Comparison of ENCODE assay signal across 23 cellular contexts in the genomic region with DNA sequence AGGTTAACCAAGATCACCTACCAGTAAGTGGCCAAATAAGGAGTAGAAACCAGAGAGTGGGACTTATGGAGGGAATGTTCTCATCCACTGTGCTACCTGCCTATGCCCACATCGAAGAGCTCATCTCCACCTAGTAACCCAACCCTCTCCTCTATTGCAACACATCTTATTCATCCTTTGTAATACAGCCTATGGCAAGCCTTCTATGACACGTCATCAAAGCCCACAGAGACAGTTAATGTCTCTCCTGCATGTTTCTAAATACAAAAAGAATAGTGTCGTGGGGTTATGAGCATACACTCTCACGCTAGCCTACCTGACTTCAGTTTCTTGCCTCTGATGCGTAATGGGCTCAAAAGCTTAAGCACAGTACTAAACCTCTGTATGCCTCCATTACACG.
DNase-seq lines count a peak whose midpoint lies in the region; ATAC-seq, FAIRE-seq and TF ChIP-seq lines count a peak whose summit lies in the region.
"Had no signal": no experiment of that assay in that cellular context is flagged by ENCODE, and none has a peak within 500 bp of the region (broad histone marks: within the 10 kb centered on the region; RNA-seq: fewer than 3 reads in every experiment).

No MANE protein-coding gene starts in this region.

- ATAC-seq in HepG2: no peak
- no peak for ATAC-seq in right lobe of liver
- ATAC-seq in RWPE2 (ENCODE audit: low read depth): peak; percentile 18; the same call in 1 of the 3 replicates
- peak; percentile 49 for ATAC-seq in esophagus mucosa
- no peak for ATAC-seq in heart left ventricle
- ATAC-seq: A549, GM23338 had no signal

- BruUV-seq in HepG2 (replicated peaks; lab: Mats Ljungman, UMichigan): no TSS peak

- TF ChIP-seq CTCF in HepG2 (CRISPR knock-in tag; IDR thresholded peaks at IDR 0.05): no peak
- no peak for TF ChIP-seq CTCF in right lobe of liver (IDR thresholded peaks at IDR 0.05)
- TF ChIP-seq CTCF in RWPE2 (IDR thresholded peaks at IDR 0.05; ENCODE audit: poor library complexity, severe bottlenecking): no peak
- TF ChIP-seq CTCF in bronchial epithelial cell (IDR thresholded peaks at IDR 0.05; ENCODE audit: insufficient read depth, low read length, severe bottlenecking): no peak
- TF ChIP-seq CTCF in heart left ventricle (IDR thresholded peaks at IDR 0.05): no peak

- no peak overlapping the region for H2AFZ ChIP-seq in HepG2 (ENCODE audit: low read length)
- H2AFZ ChIP-seq: GM23338 had no signal

- H3K4me2 ChIP-seq in HepG2 (ENCODE audit: low read depth, low read length): no peak overlapping the region
- H3K4me2 ChIP-seq: A549, GM23338 had no signal

- no peaks in the 10 kb centered on the region for H4K20me1 ChIP-seq in HepG2 (ENCODE audit: insufficient read depth, low read length)

- H3K9ac ChIP-seq in HepG2 (ENCODE audit: insufficient read depth, low read depth, low read length): no peak overlapping the region

- no peak for TF ChIP-seq RAD21 in HepG2 (CRISPR knock-in tag; IDR thresholded peaks at IDR 0.05)

- TF ChIP-seq POLR2A in HepG2 (IDR thresholded peaks at IDR 0.05; ENCODE audit: insufficient read depth in 1 of 2, low read depth in 2 of 2, low read length in 2 of 2) (no peak), right lobe of liver (IDR thresholded peaks at IDR 0.05) (no peak), heart left ventricle (IDR thresholded peaks at IDR 0.05) (no peak)

- intact Hi-C loops in HepG2 (cut with micrococcal nuclease; ENCODE audit: unreplicated experiment): no loop called here
- intact Hi-C loops in right lobe of liver (cut with DNase I): no loop called here
- intact Hi-C loops in heart left ventricle (cut with DNase I): no loop called here

- TF ChIP-seq EP300 in HepG2 (IDR thresholded peaks at IDR 0.05; ENCODE audit: low read depth in 2 of 2, low read length in 2 of 2) (no peak), HepG2 (CRISPR knock-in tag; IDR thresholded peaks at IDR 0.05; ENCODE audit: borderline replicate concordance) (no peak)

- CTCF ChIA-PET in HepG2 (lab: Yijun Ruan, JAX; ENCODE audit: low intra/inter-chr PET ratio, low total read pairs): no interaction called here

- no peaks in the 10 kb centered on the region for H3K9me3 ChIP-seq in HepG2 (ENCODE audit: low read length)
- H3K9me3 ChIP-seq in right lobe of liver: no peaks in the 10 kb centered on the region
- H3K9me3 ChIP-seq in RWPE2 (ENCODE audit: severe bottlenecking): no peaks in the 10 kb centered on the region
- H3K9me3 ChIP-seq in heart left ventricle: no peaks in the 10 kb centered on the region
- H3K9me3 ChIP-seq: A549, HAP-1 had no signal

- WGBS in HepG2 (ENCODE audit: low lambda C conversion rate): 56% methylated on average over 6 of the region's 6 CpGs
- WGBS in right lobe of liver (ENCODE audit: insufficient coverage, low coverage, low lambda C conversion rate, missing lambda C conversion rate): 61% methylated on average over 6 of the region's 6 CpGs
- WGBS in heart left ventricle, 4 donors: 84 to 91% (median 89%) methylated on average over 6 of the region's 6 CpGs

- H3K79me2 ChIP-seq in HepG2 (ENCODE audit: insufficient read depth, low read length): no peaks in the 10 kb centered on the region

- no peak for FAIRE-seq in HepG2 (lab: Jason Lieb, UNC)
- no peak for FAIRE-seq in bronchial epithelial cell (lab: Jason Lieb, UNC)
- no peak for FAIRE-seq in HTR-8/SVneo (lab: Jason Lieb, UNC)
- FAIRE-seq: A549, GM12892, GM19239, H54 had no signal

- H3K4me1 ChIP-seq in HepG2 (ENCODE audit: insufficient read depth, low read length) (peaks cover 26% of the 10 kb centered on the region), right lobe of liver (no peaks in the 10 kb centered on the region), RWPE2 (ENCODE audit: insufficient read depth, poor library complexity, severe bottlenecking) (peaks cover 15% of the 10 kb centered on the region), heart left ventricle (peaks cover 0 to 6% (median 0%) of the 10 kb centered on the region in 12 donors)
- H3K4me1 ChIP-seq: A549, HAP-1 had no signal

- H3K27ac ChIP-seq in HepG2 (ENCODE audit: extremely low read length, insufficient read depth, low read length): no peak overlapping the region
- H3K27ac ChIP-seq in right lobe of liver: no peak overlapping the region
- no peak overlapping the region for H3K27ac ChIP-seq in RWPE2 (ENCODE audit: poor library complexity, severe bottlenecking)
- H3K27ac ChIP-seq in heart left ventricle: no peak overlapping the region
- H3K27ac ChIP-seq: A549 had no signal

- H3K27me3 ChIP-seq in HepG2 (ENCODE audit: control insufficient read depth in 1 of 2, insufficient read depth in 2 of 2, low read length in 2 of 2) (no peaks in the 10 kb centered on the region), right lobe of liver (no peaks in the 10 kb centered on the region), RWPE2 (ENCODE audit: insufficient read depth, poor library complexity, severe bottlenecking) (no peaks in the 10 kb centered on the region), bronchial epithelial cell (ENCODE audit: control insufficient read depth, insufficient read depth, low read length) (no peaks in the 10 kb centered on the region), heart left ventricle (no peaks in the 10 kb centered on the region)

- POLR2A ChIA-PET in HepG2 (lab: Yijun Ruan, JAX): no interaction called here

- in situ Hi-C loops in HepG2 (cut with HindIII; ENCODE audit: extremely low pct_ligation_motif_present, low pct_unique_long_range_greater_than_20kb): no loop called here

- H3K36me3 ChIP-seq in HepG2 (replicated peaks in 1 of 2; ENCODE audit: control insufficient read depth in 1 of 2, insufficient read depth in 2 of 2, low read length in 2 of 2) (no peaks in the 10 kb centered on the region), right lobe of liver (no peaks in the 10 kb centered on the region), RWPE2 (ENCODE audit: low read depth) (no peaks in the 10 kb centered on the region), bronchial epithelial cell (ENCODE audit: control insufficient read depth, insufficient read depth, low read length) (no peaks in the 10 kb centered on the region), heart left ventricle (no peaks in the 10 kb centered on the region)
- H3K36me3 ChIP-seq: HAP-1 had no signal

- H3K4me3 ChIP-seq in HepG2 (replicated peaks in 1 of 3; ENCODE audit: insufficient read depth in 1 of 3, low read depth in 2 of 3, low read length in 3 of 3): no peak overlapping the region
- no peak overlapping the region for H3K4me3 ChIP-seq in right lobe of liver
- H3K4me3 ChIP-seq in RWPE2 (ENCODE audit: severe bottlenecking): no peak overlapping the region
- H3K4me3 ChIP-seq in bronchial epithelial cell (ENCODE audit: low read depth, low read length): no peak overlapping the region
- H3K4me3 ChIP-seq in heart left ventricle: no peak overlapping the region
- H3K4me3 ChIP-seq: A549, GM23338, HAP-1 had no signal

- DNase-seq in HepG2 (ENCODE audit: low spot score) (no peak), right lobe of liver (no peak), RWPE2 (ENCODE audit: low spot score) (no peak), bronchial epithelial cell (ENCODE audit: low read depth) (peak; percentile 74), heart left ventricle (no peak), HTR-8/SVneo (ENCODE audit: insufficient read length, low spot score) (no peak), NCI-H2029 (lab: John Stamatoyannopoulos, UW) (no peak)
- DNase-seq: 8988T; C1 segment of cervical spinal cord; Calu3; CD4-positive, alpha-beta memory T cell; COR-L47; DMS53; DMS79 treated with DMSO at 0.1 percent for 48 hours; GF-D8; HFFc6 had no signal

TF ChIP-seq in HepG2, 621 proteins besides CTCF, POLR2A, EP300 and RAD21:
- no peak for TF ChIP-seq KMT2A (CRISPR knock-in tag; IDR thresholded peaks at IDR 0.05)
- TF ChIP-seq ZNF747 (CRISPR knock-in tag; IDR thresholded peaks at IDR 0.05; ENCODE audit: borderline replicate concordance): no peak
- peak; percentile 66 for TF ChIP-seq CREB1 (IDR thresholded peaks at IDR 0.05)
- no peak for TF ChIP-seq CREB1 (CRISPR knock-in tag; IDR thresholded peaks at IDR 0.05)
- TF ChIP-seq HDAC1 (CRISPR knock-in tag; IDR thresholded peaks at IDR 0.05): no peak

Comparison
In these comparisons a context has a peak if more than half of its experiments do, and no peak if none do; other contexts are left out.
1. ATAC-seq: peak in RWPE2 (single experiment) and esophagus mucosa (single experiment); none in HepG2 (single experiment), right lobe of liver (0 of 4) and heart left ventricle (0 of 4).